Comparison of ENCODE assay signal across 8 cellular contexts in genomic region chrX:79259073-79259689, GRCh38.
A peak's percentile ranks its signal among the peaks of the same experiment; 100 is the strongest.
DNase-seq lines count a peak whose midpoint lies in the region; ATAC-seq and TF ChIP-seq lines count a peak whose summit lies in the region.

No MANE protein-coding gene starts in this region.

- TF ChIP-seq CTCF in GM10248 (IDR thresholded peaks at IDR 0.05; ENCODE audit: control extremely low read depth, extremely low read depth, low read depth, missing control alignments), result no peak
- no peak for TF ChIP-seq CTCF in gastroesophageal sphincter (IDR thresholded peaks at IDR 0.05)

- H3K4me1 Mint-ChIP-seq in activated T-helper 17 cell treated with anti-CD3 and anti-CD28 coated beads, Interleukin-2, amount 50 U/mL, for 72 hours, result peaks cover 32% of the 10 kb centered on the region

- CTCF ChIA-PET in GM10248 (lab: Yijun Ruan, JAX), result interaction anchor here (0.9 to 1.9 kb wide), 4 partner anchors 11 to 87 kb away, joined by 3 to 6 read pairs (median 4); no protein-coding TSS in a partner anchor

- no peaks in the 10 kb centered on the region for H3K9me3 ChIP-seq in gastroesophageal sphincter

- no peak overlapping the region for H3K4me3 ChIP-seq in gastroesophageal sphincter

- 0 to 43% methylated on average over 1 of the region's 2 CpGs for WGBS in gastroesophageal sphincter (ENCODE audit: low coverage in 1 of 2), 2 donors

- no peaks in the 10 kb centered on the region for H3K36me3 ChIP-seq in gastroesophageal sphincter

- no peaks in the 10 kb centered on the region for H3K27me3 Mint-ChIP-seq in activated T-helper 17 cell treated with anti-CD3 and anti-CD28 coated beads, Interleukin-2, amount 50 U/mL, for 72 hours

- no peak for TF ChIP-seq EP300 in gastroesophageal sphincter (IDR thresholded peaks at IDR 0.05)

- no peak for TF ChIP-seq POLR2A in gastroesophageal sphincter (IDR thresholded peaks at IDR 0.05)

- DNase-seq in GM10248 (ENCODE audit: extremely low spot score) (peak; percentile 22), KG1 (lab: John Stamatoyannopoulos, UW) (peak; percentile 51), HPDE6-E6E7 (ENCODE audit: extremely low spot score) (no peak), DMS 273 (lab: John Stamatoyannopoulos, UW; ENCODE audit: unreplicated experiment) (no peak)
- peak in 2 of 3 donors; percentile 20 to 39 for DNase-seq in stimulated activated CD4-positive, alpha-beta T cell treated with anti-CD3 and anti-CD28 coated beads, TNF-alpha, amount 100 ng/mL, for 48 hours (ENCODE audit: low read depth in 3 of 3)

- H3K27ac ChIP-seq in gastroesophageal sphincter, result no peak overlapping the region

- peak overlapping the region; percentile 74 for H3K4me3 Mint-ChIP-seq in activated T-helper 17 cell treated with anti-CD3 and anti-CD28 coated beads, Interleukin-2, amount 50 U/mL, for 72 hours

- H3K27ac Mint-ChIP-seq in activated T-helper 17 cell treated with anti-CD3 and anti-CD28 coated beads, Interleukin-2, amount 50 U/mL, for 72 hours, result peak overlapping the region; percentile 87

- no peaks in the 10 kb centered on the region for H3K36me3 Mint-ChIP-seq in activated T-helper 17 cell treated with anti-CD3 and anti-CD28 coated beads, Interleukin-2, amount 50 U/mL, for 72 hours (ENCODE audit: low read depth)

- no peaks in the 10 kb centered on the region for H3K9me3 Mint-ChIP-seq in activated T-helper 17 cell treated with anti-CD3 and anti-CD28 coated beads, Interleukin-2, amount 50 U/mL, for 72 hours

- POLR2A ChIA-PET in GM10248 (lab: Yijun Ruan, JAX), result no interaction called here

- H3K4me1 ChIP-seq in gastroesophageal sphincter, result no peaks in the 10 kb centered on the region

- no peaks in the 10 kb centered on the region for H3K27me3 ChIP-seq in gastroesophageal sphincter

- ATAC-seq in GM21447 (IDR thresholded peaks at IDR 0.05; ENCODE audit: unreplicated experiment) (peak; percentile 88), gastroesophageal sphincter (no peak)
- peak; percentile 86 for ATAC-seq in activated T-helper 17 cell treated with anti-CD3 and anti-CD28 coated beads, Interleukin-2, amount 50 U/mL, for 72 hours (replicated peaks)

Comparison
In these comparisons a context has a peak if more than half of its experiments do, and no peak if none do; other contexts are left out.
1. DNase-seq: peak in GM10248 (single experiment), KG1 (single experiment) and stimulated activated CD4-positive, alpha-beta T cell treated with anti-CD3 and anti-CD28 coated beads, TNF-alpha, amount 100 ng/mL, for 48 hours (2 of 3); none in HPDE6-E6E7 (single experiment) and DMS 273 (single experiment).